ENCODE assay signal across 9 cellular contexts in genomic region chr10:72277340-72277995, GRCh38. TPM values are rescaled to one million over a fixed set of nuclear protein-coding genes. Genes with fewer than 3 reads are reported as not detected.
DNase-seq lines count a peak whose midpoint lies in the region; ATAC-seq, FAIRE-seq and TF ChIP-seq lines count a peak whose summit lies in the region.
"Had no signal": no experiment of that assay in that cellular context is flagged by ENCODE, and none has a peak within 500 bp of the region (broad histone marks: within the 10 kb centered on the region; RNA-seq: fewer than 3 reads in every experiment).

No MANE protein-coding gene starts in this region.

- H3K4me1 ChIP-seq in HepG2 (ENCODE audit: insufficient read depth, low read length) = peaks cover 44% of the 10 kb centered on the region
- peaks cover 26% of the 10 kb centered on the region for H3K4me1 ChIP-seq in suprapubic skin

- TF ChIP-seq POLR2A in HepG2 (IDR thresholded peaks at IDR 0.05; ENCODE audit: insufficient read depth in 1 of 2, low read depth in 2 of 2, low read length in 2 of 2) (no peak), suprapubic skin (IDR thresholded peaks at IDR 0.05) (no peak)

- in situ Hi-C loops in HepG2 (cut with HindIII; ENCODE audit: extremely low pct_ligation_motif_present, low pct_unique_long_range_greater_than_20kb) = loop anchor here (5.0 kb wide), 1 partner anchor 50 kb away; no protein-coding TSS in a partner anchor

- CTCF ChIA-PET in activated CD4-positive, alpha-beta T cell treated with anti-CD3 and anti-CD28 coated beads for 36 hours (lab: Charles Lee) = interaction anchor here (0.7 to 6.8 kb wide), 11 partner anchors 10 to 592 kb away, joined by 3 to 27 read pairs (median 4); no protein-coding TSS in a partner anchor
- CTCF ChIA-PET in HepG2 (lab: Yijun Ruan, JAX; ENCODE audit: low intra/inter-chr PET ratio, low total read pairs) = no interaction called here

- intact Hi-C loops in activated CD4-positive, alpha-beta T cell treated with anti-CD3 and anti-CD28 coated beads for 36 hours (cut with DNase I, micrococcal nuclease) = no loop called here
- intact Hi-C loops in HepG2 (cut with micrococcal nuclease; ENCODE audit: unreplicated experiment) = no loop called here

- H3K79me2 ChIP-seq in HepG2 (ENCODE audit: insufficient read depth, low read length) = peaks cover 23% of the 10 kb centered on the region

- no peak for ATAC-seq in activated CD4-positive, alpha-beta T cell treated with anti-CD3 and anti-CD28 coated beads for 36 hours
- ATAC-seq in activated naive CD8-positive, alpha-beta T cell treated with anti-CD3 and anti-CD28 coated beads, Interleukin-2, amount 50 U/mL, for 24 hours = no peak
- no peak for ATAC-seq in HepG2

- H3K9me3 Mint-ChIP-seq in activated CD4-positive, alpha-beta T cell treated with anti-CD3 and anti-CD28 coated beads for 36 hours (ENCODE audit: low read depth) = no peaks in the 10 kb centered on the region
- H3K9me3 Mint-ChIP-seq in activated naive CD8-positive, alpha-beta T cell treated with anti-CD3 and anti-CD28 coated beads, Interleukin-2, amount 50 U/mL, for 24 hours = no peaks in the 10 kb centered on the region

- no peak overlapping the region for H3K9ac ChIP-seq in HepG2 (ENCODE audit: insufficient read depth, low read depth, low read length)

- no peak for DNase-seq in activated CD4-positive, alpha-beta T cell treated with anti-CD3 and anti-CD28 coated beads for 36 hours
- no peak for DNase-seq in activated CD4-positive, alpha-beta T cell treated with anti-CD3 and anti-CD28 coated beads, Interleukin-2, amount 50 U/mL, for 1 hour
- no peak for DNase-seq in activated naive CD8-positive, alpha-beta T cell treated with anti-CD3 and anti-CD28 coated beads, Interleukin-2, amount 50 U/mL, for 24 hours
- DNase-seq in HepG2 (ENCODE audit: low spot score) (no peak), suprapubic skin (ENCODE audit: low spot score in 2 of 2) (no peak), GM19238 (ENCODE audit: insufficient read length, low spot score) (no peak), Kasumi-1 (lab: John Stamatoyannopoulos, UW) (no peak)
- DNase-seq in activated CD4-positive, CD25-positive, alpha-beta regulatory T cell treated with anti-CD3 and anti-CD28 coated beads, Interleukin-2, amount 50 U/mL, for 72 hours = no peak

- POLR2A ChIA-PET in activated CD4-positive, alpha-beta T cell treated with anti-CD3 and anti-CD28 coated beads for 36 hours (lab: Charles Lee) = interaction anchor here (1.0 to 6.1 kb wide), 5 partner anchors 13 to 56 kb away, joined by 4 to 48 read pairs (median 15); no protein-coding TSS in a partner anchor
- POLR2A ChIA-PET in HepG2 (lab: Yijun Ruan, JAX) = interaction anchor here (0.9 to 8.5 kb wide), 7 partner anchors 17 to 55 kb away, joined by 3 to 322 read pairs (median 7); no protein-coding TSS in a partner anchor

- TF ChIP-seq CTCF in HepG2 (CRISPR knock-in tag; IDR thresholded peaks at IDR 0.05) (no peak), suprapubic skin (IDR thresholded peaks at IDR 0.05) (no peak)

- TF ChIP-seq EP300 in HepG2 (IDR thresholded peaks at IDR 0.05; ENCODE audit: low read depth in 2 of 2, low read length in 2 of 2) = no peak
- no peak for TF ChIP-seq EP300 in HepG2 (CRISPR knock-in tag; IDR thresholded peaks at IDR 0.05; ENCODE audit: borderline replicate concordance)
- TF ChIP-seq EP300 in suprapubic skin (IDR thresholded peaks at IDR 0.05) = no peak

- no peak for FAIRE-seq in HepG2 (lab: Jason Lieb, UNC)

- no peak overlapping the region for H2AFZ ChIP-seq in HepG2 (ENCODE audit: low read length)

- no peaks in the 10 kb centered on the region; a peak in 1 of 5 replicates for H3K27me3 ChIP-seq in HepG2 (ENCODE audit: control insufficient read depth in 1 of 2, insufficient read depth in 2 of 2, low read length in 2 of 2)
- no peaks in the 10 kb centered on the region for H3K27me3 ChIP-seq in suprapubic skin

- TF ChIP-seq RAD21 in HepG2 (CRISPR knock-in tag; IDR thresholded peaks at IDR 0.05) = no peak

- no peak overlapping the region for H3K4me3 ChIP-seq in HepG2 (replicated peaks in 1 of 3; ENCODE audit: insufficient read depth in 1 of 3, low read depth in 2 of 3, low read length in 3 of 3)
- peak overlapping the region; percentile 94 for H3K4me3 ChIP-seq in suprapubic skin

- H3K36me3 ChIP-seq in HepG2 (replicated peaks in 1 of 2; ENCODE audit: control insufficient read depth in 1 of 2, insufficient read depth in 2 of 2, low read length in 2 of 2) (peaks cover 2 to 13% of the 10 kb centered on the region in 2 experiments; a peak in 3 of 5 replicates), suprapubic skin (peaks cover 25% of the 10 kb centered on the region)

- peak overlapping the region; percentile 95 for H3K4me3 Mint-ChIP-seq in activated CD4-positive, alpha-beta T cell treated with anti-CD3 and anti-CD28 coated beads for 36 hours
- H3K4me3 Mint-ChIP-seq in activated naive CD8-positive, alpha-beta T cell treated with anti-CD3 and anti-CD28 coated beads, Interleukin-2, amount 50 U/mL, for 24 hours = peak overlapping the region; percentile 98

- peak overlapping the region; percentile 61 for H3K27ac Mint-ChIP-seq in activated CD4-positive, alpha-beta T cell treated with anti-CD3 and anti-CD28 coated beads for 36 hours
- H3K27ac Mint-ChIP-seq in activated naive CD8-positive, alpha-beta T cell treated with anti-CD3 and anti-CD28 coated beads, Interleukin-2, amount 50 U/mL, for 24 hours = peak overlapping the region; percentile 31

- peak overlapping the region; percentile 54 for H3K27ac ChIP-seq in HepG2 (ENCODE audit: extremely low read length, insufficient read depth, low read length)
- H3K27ac ChIP-seq in suprapubic skin = peak overlapping the region; percentile 97
- H3K27ac ChIP-seq: HL-60 had no signal

- BruUV-seq in HepG2 (replicated peaks; lab: Mats Ljungman, UMichigan) = no TSS peak

- H3K9me3 ChIP-seq in HepG2 (ENCODE audit: low read length) = no peaks in the 10 kb centered on the region
- no peaks in the 10 kb centered on the region for H3K9me3 ChIP-seq in suprapubic skin

- no peaks in the 10 kb centered on the region for H3K27me3 Mint-ChIP-seq in activated CD4-positive, alpha-beta T cell treated with anti-CD3 and anti-CD28 coated beads for 36 hours
- no peaks in the 10 kb centered on the region for H3K27me3 Mint-ChIP-seq in activated naive CD8-positive, alpha-beta T cell treated with anti-CD3 and anti-CD28 coated beads, Interleukin-2, amount 50 U/mL, for 24 hours

- H3K36me3 Mint-ChIP-seq in activated CD4-positive, alpha-beta T cell treated with anti-CD3 and anti-CD28 coated beads for 36 hours (ENCODE audit: low read depth) = peaks cover 39% of the 10 kb centered on the region
- H3K36me3 Mint-ChIP-seq in activated naive CD8-positive, alpha-beta T cell treated with anti-CD3 and anti-CD28 coated beads, Interleukin-2, amount 50 U/mL, for 24 hours (ENCODE audit: low read depth) = peaks cover 31% of the 10 kb centered on the region

- peaks cover 26% of the 10 kb centered on the region for H4K20me1 ChIP-seq in HepG2 (ENCODE audit: insufficient read depth, low read length)

- H3K4me2 ChIP-seq in HepG2 (ENCODE audit: low read depth, low read length) = 0 out of 2 replicates have a peak overlapping the region, but pooled peaks have one; percentile 0

- peaks cover 28% of the 10 kb centered on the region for H3K4me1 Mint-ChIP-seq in activated CD4-positive, alpha-beta T cell treated with anti-CD3 and anti-CD28 coated beads for 36 hours
- H3K4me1 Mint-ChIP-seq in activated naive CD8-positive, alpha-beta T cell treated with anti-CD3 and anti-CD28 coated beads, Interleukin-2, amount 50 U/mL, for 24 hours = peaks cover 41% of the 10 kb centered on the region

- WGBS in HepG2 (ENCODE audit: low lambda C conversion rate) = 59% methylated on average over 3 of the region's 5 CpGs
- WGBS in suprapubic skin = 93% methylated on average over 5 of the region's 5 CpGs

TF ChIP-seq in HepG2, 621 proteins besides CTCF, POLR2A, EP300 and RAD21 (continues in another document):
- TF ChIP-seq ZNF275 (CRISPR knock-in tag; IDR thresholded peaks at IDR 0.05; ENCODE audit: borderline replicate concordance) = no peak
- TF ChIP-seq SP140L (CRISPR knock-in tag; IDR thresholded peaks at IDR 0.05; ENCODE audit: borderline replicate concordance) = no peak
- TF ChIP-seq ZNF260 (CRISPR knock-in tag; IDR thresholded peaks at IDR 0.05; ENCODE audit: borderline replicate concordance, low read depth) = no peak

RNA-seq across cellular contexts. Expression of gene DDIT4, which starts 3.7 kb away (rescaled TPM):
- 1,000 to 10,000 TPM in 1 of 2 experiments, 100 to 1,000 TPM in 1; 750 to 1,039 TPM for total RNA-seq in activated CD4-positive, alpha-beta T cell treated with anti-CD3 and anti-CD28 coated beads for 36 hours
- 35.2 and 35.6 TPM in 2 replicates for total RNA-seq in HepG2 (2016; rRNA removed; fragmentation: Illumina TruSeq; extraction: Trizol)
- 17.3 and 17.4 TPM in 2 replicates for total RNA-seq in HepG2 (2016; cell fraction: cytosol; rRNA removed; fragmentation: Illumina TruSeq; extraction: Trizol; ENCODE audit: low read depth)
- 35.9 and 37.2 TPM in 2 replicates for total RNA-seq in HepG2 (2016; cell fraction: insoluble cytoplasmic fraction; rRNA removed; fragmentation: Illumina TruSeq; extraction: Trizol)
- total RNA-seq in HepG2 (2016; cell fraction: membrane; rRNA removed; fragmentation: Illumina TruSeq; extraction: Trizol) = 34.5 and 35.2 TPM in 2 replicates
- 19.2 and 19.4 TPM in 2 replicates for total RNA-seq in HepG2 (2016; cell fraction: nucleus; rRNA removed; fragmentation: Illumina TruSeq; extraction: Trizol)
- 40.7 and 78.9 TPM in 2 replicates for polyA plus RNA-seq in HepG2 (2011; rRNA removed)
- 47.3 and 59.3 TPM in 2 replicates for polyA plus RNA-seq in HepG2 (2011; cell fraction: cytosol; rRNA removed)
- 73.1 and 98.3 TPM in 2 replicates for polyA plus RNA-seq in HepG2 (2011; cell fraction: nucleus; rRNA removed)
- 82.2 and 137 TPM in 2 replicates for polyA plus RNA-seq in HepG2 (2012)
- 3.8 and 5.2 TPM in 2 replicates for polyA plus RNA-seq in HepG2 (2016; cell fraction: cytosol; fragmentation: Illumina TruSeq; extraction: Trizol; ENCODE audit: low read depth)
- polyA plus RNA-seq in HepG2 (2016; cell fraction: insoluble cytoplasmic fraction; fragmentation: Illumina TruSeq; extraction: Trizol; ENCODE audit: low read depth) = 24.9 and 26.7 TPM in 2 replicates
- 8.1 and 8.4 TPM in 2 replicates for polyA plus RNA-seq in HepG2 (2016; cell fraction: membrane; fragmentation: Illumina TruSeq; extraction: Trizol; ENCODE audit: low read depth)
- polyA plus RNA-seq in HepG2 (2016; cell fraction: nucleus; fragmentation: Illumina TruSeq; extraction: Trizol; ENCODE audit: insufficient read depth, low read depth) = 27.3 and 28.4 TPM in 2 replicates
- 150 and 161 TPM in 2 replicates for polyA minus RNA-seq in HepG2 (2011; rRNA and poly(A)+ RNA removed; ENCODE audit: low replicate concordance)
- 74.7 and 77.2 TPM in 2 replicates for polyA minus RNA-seq in HepG2 (2011; cell fraction: cytosol; rRNA and poly(A)+ RNA removed)
- 51.2 and 56.2 TPM in 2 replicates for polyA minus RNA-seq in HepG2 (2011; cell fraction: nucleus; rRNA and poly(A)+ RNA removed)
- total RNA-seq in suprapubic skin = 100 to 1,000 TPM; 170 to 246 (median 225) TPM
